ENCODE assay signal across 8 cellular contexts in genomic region chr3:69079269-69080159, GRCh38. TPM values are rescaled to one million over a fixed set of nuclear protein-coding genes. Genes with fewer than 3 reads are reported as not detected.
DNase-seq lines count a peak whose midpoint lies in the region; ATAC-seq and TF ChIP-seq lines count a peak whose summit lies in the region.

No MANE protein-coding gene starts in this region.

- POLR2A ChIA-PET in CD4-positive, alpha-beta T cell (lab: Charles Lee): interaction anchor here (1.4 to 8.6 kb wide), 4 partner anchors 14 to 28 kb away, joined by 5 to 94 read pairs (median 41); partner anchors contain the start of gene TMF1

- H3K36me3 ChIP-seq in RWPE2 (ENCODE audit: low read depth) (peaks cover 35% of the 10 kb centered on the region), mucosa of descending colon (ENCODE audit: low read depth) (no peaks in the 10 kb centered on the region)

- H3K27ac ChIP-seq in CD4-positive, alpha-beta T cell (ENCODE audit: low read depth, low read length): peak overlapping the region; percentile 52
- peak overlapping the region; percentile 37 for H3K27ac ChIP-seq in RWPE2 (ENCODE audit: poor library complexity, severe bottlenecking)

- peaks cover 67% of the 10 kb centered on the region for H3K4me1 Mint-ChIP-seq in CD4-positive, alpha-beta T cell (ENCODE audit: low read depth)
- H3K4me1 Mint-ChIP-seq in effector memory CD8-positive, alpha-beta T cell (ENCODE audit: low read depth in 2 of 2): peaks cover 37 to 62% of the 10 kb centered on the region in 2 donors

- no peak for ATAC-seq in CD4-positive, alpha-beta T cell (ENCODE audit: poor library complexity)
- ATAC-seq in GM21528 (IDR thresholded peaks at IDR 0.05; ENCODE audit: low FRiP score, unreplicated experiment) (peak; percentile 19), RWPE2 (ENCODE audit: low read depth) (peak; percentile 21), mucosa of descending colon (peak; percentile 60), GM18861 (IDR thresholded peaks at IDR 0.05; ENCODE audit: unreplicated experiment) (no peak), GM18873 (IDR thresholded peaks at IDR 0.05; ENCODE audit: low FRiP score, unreplicated experiment) (no peak)
- peak; percentile 14 for ATAC-seq in effector memory CD8-positive, alpha-beta T cell (replicated peaks)

- no peaks in the 10 kb centered on the region for H3K9me3 ChIP-seq in CD4-positive, alpha-beta T cell (ENCODE audit: control insufficient read depth, low read length)
- H3K9me3 ChIP-seq in RWPE2 (ENCODE audit: severe bottlenecking) (no peaks in the 10 kb centered on the region), mucosa of descending colon (no peaks in the 10 kb centered on the region)

- peaks cover 20% of the 10 kb centered on the region for H3K36me3 Mint-ChIP-seq in CD4-positive, alpha-beta T cell (ENCODE audit: low read depth)
- H3K36me3 Mint-ChIP-seq in effector memory CD8-positive, alpha-beta T cell (ENCODE audit: insufficient read depth): peaks cover 14% of the 10 kb centered on the region

- no peaks in the 10 kb centered on the region for H3K27me3 ChIP-seq in CD4-positive, alpha-beta T cell (ENCODE audit: control insufficient read depth, insufficient read depth, low read length)
- no peaks in the 10 kb centered on the region for H3K27me3 ChIP-seq in RWPE2 (ENCODE audit: insufficient read depth, poor library complexity, severe bottlenecking)

- H3K9me3 Mint-ChIP-seq in CD4-positive, alpha-beta T cell: no peaks in the 10 kb centered on the region
- H3K9me3 Mint-ChIP-seq in effector memory CD8-positive, alpha-beta T cell: no peaks in the 10 kb centered on the region

- H3K4me1 ChIP-seq in RWPE2 (ENCODE audit: insufficient read depth, poor library complexity, severe bottlenecking) (peaks cover 45% of the 10 kb centered on the region), mucosa of descending colon (ENCODE audit: low read depth) (peaks cover 23% of the 10 kb centered on the region)

- peak overlapping the region; percentile 96 for H3K27ac Mint-ChIP-seq in CD4-positive, alpha-beta T cell
- peak overlapping the region; percentile 62 to 87 for H3K27ac Mint-ChIP-seq in effector memory CD8-positive, alpha-beta T cell

- no peak for TF ChIP-seq CTCF in CD4-positive, alpha-beta T cell (IDR thresholded peaks at IDR 0.05)
- TF ChIP-seq CTCF in RWPE2 (IDR thresholded peaks at IDR 0.05; ENCODE audit: poor library complexity, severe bottlenecking) (no peak), mucosa of descending colon (IDR thresholded peaks at IDR 0.05) (no peak)

- H3K4me3 Mint-ChIP-seq in CD4-positive, alpha-beta T cell: peak overlapping the region; percentile 87
- peak overlapping the region; percentile 79 to 96 for H3K4me3 Mint-ChIP-seq in effector memory CD8-positive, alpha-beta T cell

- CTCF ChIA-PET in CD4-positive, alpha-beta T cell (lab: Charles Lee): interaction anchor here (0.9 to 1.7 kb wide), 2 partner anchors 16 to 74 kb away, joined by 3 read pairs; no protein-coding TSS in a partner anchor

- intact Hi-C loops in CD4-positive, alpha-beta T cell (cut with DNase I, micrococcal nuclease): loop anchor here (1.0 to 10.0 kb wide), 3 partner anchors 27 to 1425 kb away; partner anchors contain the start of genes TMF1 (in 2 of the 2) and SUCLG2 (in 1 of the 2)
- intact Hi-C loops in mucosa of descending colon (cut with DNase I, micrococcal nuclease): no loop called here

- DNase-seq in CD4-positive, alpha-beta T cell: peak in 1 of 10 experiments; percentile 23
- DNase-seq in RWPE2 (ENCODE audit: low spot score): no peak
- no peak for DNase-seq in effector memory CD8-positive, alpha-beta T cell
- DNase-seq in mucosa of descending colon: peak; percentile 28 to 67 (median 54)
- DNase-seq in inferior parietal cortex (ENCODE audit: extremely low spot score): no peak

- no peaks in the 10 kb centered on the region for H3K27me3 Mint-ChIP-seq in CD4-positive, alpha-beta T cell
- no peaks in the 10 kb centered on the region for H3K27me3 Mint-ChIP-seq in effector memory CD8-positive, alpha-beta T cell

- peak overlapping the region; percentile 81 for H3K4me3 ChIP-seq in RWPE2 (ENCODE audit: severe bottlenecking)
- H3K4me3 ChIP-seq in mucosa of descending colon: peak overlapping the region; percentile 66

RNA-seq across cellular contexts. Expression of gene UBA3, which starts 0.7 kb away (rescaled TPM):
- total RNA-seq in CD4-positive, alpha-beta T cell: 10 to 100 TPM; 33.4 to 43.9 TPM
- total RNA-seq in mucosa of descending colon: 10 to 100 TPM; 46.5 to 59.3 (median 51.8) TPM

RNA-seq across cellular contexts. Expression of gene ARL6IP5, which starts 5.2 kb away (rescaled TPM):
- 10 to 100 TPM; 58.0 to 65.2 TPM for total RNA-seq in CD4-positive, alpha-beta T cell
- 100 to 1,000 TPM; 111 to 129 (median 119) TPM for total RNA-seq in mucosa of descending colon

RNA-seq across cellular contexts. Expression of gene TMF1, which starts 27.4 kb away (rescaled TPM):
- total RNA-seq in CD4-positive, alpha-beta T cell: 100 to 1,000 TPM in 1 of 2 experiments, 10 to 100 TPM in 1; 89.0 to 101 TPM
- total RNA-seq in mucosa of descending colon: 10 to 100 TPM; 40.3 to 43.9 (median 43.4) TPM

RNA-seq across cellular contexts. Expression of gene LMOD3, which starts 42.9 kb away (rescaled TPM):
- total RNA-seq in CD4-positive, alpha-beta T cell: not detected
- under 1 TPM in 2 of 3 donors, not detected in 1; 0.13 to 0.34 TPM for total RNA-seq in mucosa of descending colon

Comparison
In these comparisons a context has a peak if more than half of its experiments do, and no peak if none do; other contexts are left out.
1. ATAC-seq: peak in GM21528 (single experiment), RWPE2 (single experiment), effector memory CD8-positive, alpha-beta T cell (single experiment) and mucosa of descending colon (single experiment); none in CD4-positive, alpha-beta T cell (single experiment), GM18861 (single experiment) and GM18873 (single experiment).
2. DNase-seq: peak in mucosa of descending colon (3 of 3); none in RWPE2 (single experiment), effector memory CD8-positive, alpha-beta T cell (0 of 3) and inferior parietal cortex (single experiment).
3. intact Hi-C loops: an anchor here in CD4-positive, alpha-beta T cell (1.0 to 10.0 kb wide); none called in mucosa of descending colon.